8 cellular contexts compared by ENCODE assay signal in the genomic region with DNA sequence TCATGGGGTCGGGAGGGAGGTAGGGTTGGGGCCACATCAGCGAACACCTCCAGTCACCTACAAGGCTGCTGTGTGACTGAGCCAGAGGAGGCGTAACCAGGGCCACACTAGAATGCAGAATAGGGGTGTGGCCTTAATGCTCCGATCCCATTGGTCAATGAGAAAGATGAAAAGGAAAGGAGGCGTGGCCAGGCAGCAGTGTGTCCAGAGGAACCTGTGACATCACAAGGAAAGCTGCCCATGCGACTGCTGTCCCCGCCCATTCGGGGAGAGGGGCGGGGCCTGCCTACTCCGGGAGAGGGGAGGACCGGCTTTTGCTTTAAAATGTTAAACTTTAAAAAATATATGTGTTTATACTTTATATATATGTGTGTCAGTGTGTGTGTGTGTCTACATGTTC.
DNase-seq lines count a peak whose midpoint lies in the region; ATAC-seq and TF ChIP-seq lines count a peak whose summit lies in the region.
"Not testable (repeated sequence)": the region's sequence is repeated elsewhere in the genome, so short reads cannot be mapped to it uniquely, and the experiment has no call there.

No MANE protein-coding gene starts in this region.

- not testable (repeated sequence) for H3K36me3 Mint-ChIP-seq in WTC11

- not testable (repeated sequence) for H3K36me3 ChIP-seq in ES-I3 (ENCODE audit: insufficient read depth, low read length); NT2/D1 (ENCODE audit: insufficient read depth, insufficient read length, low read length)

- H3K4me1 Mint-ChIP-seq in WTC11, result peaks cover 36% of the 10 kb centered on the region

- DNase-seq in ACHN, result peak; percentile 15
- DNase-seq in Jurkat, Clone E6-1 (ENCODE audit: low read depth, low spot score), result peak; percentile 51
- peak; percentile 62 for DNase-seq in NCI-H1048 (lab: John Stamatoyannopoulos, UW)
- DNase-seq in NT2/D1 (ENCODE audit: low read depth, low spot score), result peak; percentile 25
- peak; percentile 70 for DNase-seq in WTC11 (ENCODE audit: low spot score)
- peak; percentile 28 to 31 for DNase-seq in erythroblast (lab: John Stamatoyannopoulos, UW)
- peak; percentile 55 for DNase-seq in mesenteric fat pad (ENCODE audit: low spot score)

- not testable (repeated sequence) for H3K9me3 ChIP-seq in ES-I3 (ENCODE audit: control insufficient read depth, insufficient read depth, low read length); NT2/D1 (ENCODE audit: insufficient read depth, low read length)

- H3K9ac ChIP-seq in ES-I3 (ENCODE audit: low read depth, low read length), result peak overlapping the region; percentile 38; the same call in 1 of the 2 replicates
- not testable (repeated sequence) for H3K9ac ChIP-seq in NT2/D1 (ENCODE audit: insufficient read length, low read depth)

- POLR2A ChIA-PET in WTC11 (lab: Charles Lee), result not testable (repeated sequence)

- CTCF ChIA-PET in WTC11 (lab: Charles Lee), result interaction anchor here (0.7 kb wide), 1 partner anchor 16 kb away, joined by 3 read pairs; no protein-coding TSS in a partner anchor

- peak overlapping the region; percentile 47 for H3K4me3 Mint-ChIP-seq in WTC11

- H3K4me1 ChIP-seq in ES-I3 (ENCODE audit: insufficient read depth, low read length); NT2/D1 (ENCODE audit: insufficient read depth, insufficient read length): not testable (repeated sequence)

- not testable (repeated sequence) for TF ChIP-seq CTCF in WTC11 (IDR thresholded peaks at IDR 0.05)

- H3K27ac Mint-ChIP-seq in WTC11, result not testable (repeated sequence)

- H3K9me3 Mint-ChIP-seq in WTC11, result not testable (repeated sequence)

- TF ChIP-seq POLR2A in erythroblast (IDR thresholded peaks at IDR 0.05; ENCODE audit: low read length), result not testable (repeated sequence)

- H3K27me3 ChIP-seq in NT2/D1 (ENCODE audit: insufficient read depth, insufficient read length), result not testable (repeated sequence)

- not testable (repeated sequence) for H3K27me3 Mint-ChIP-seq in WTC11 (ENCODE audit: low read depth)

- H3K4me3 ChIP-seq in Jurkat, Clone E6-1 (ENCODE audit: low read length); NT2/D1 (ENCODE audit: insufficient read length, low read depth): not testable (repeated sequence)

- ATAC-seq in WTC11, result not testable (repeated sequence)

- in situ Hi-C loops in ACHN (cut with HindIII; ENCODE audit: low pct_ligation_motif_present, low pct_unique_long_range_greater_than_20kb, low sequenced_read_pairs), result not testable (repeated sequence)

Comparison
In these comparisons a context has a peak if more than half of its experiments do, and no peak if none do; other contexts are left out.
1. DNase-seq: peak in every context shown above with its lines; median percentile 70 in WTC11; 62 in NCI-H1048; 55 in mesenteric fat pad; 51 in Jurkat, Clone E6-1; 30 in erythroblast; 25 in NT2/D1; 15 in ACHN.